ENCODE assay signal across 28 cellular contexts in genomic region chr19:53010494-53010893, GRCh38. TPM values are rescaled to one million over a fixed set of nuclear protein-coding genes. Genes with fewer than 3 reads are reported as not detected.
"Had no signal": no experiment of that assay in that cellular context is flagged by ENCODE, and none has a peak within 500 bp of the region (broad histone marks: within the 10 kb centered on the region; RNA-seq: fewer than 3 reads in every experiment).

No MANE protein-coding gene starts in this region.

- H3K4me1 ChIP-seq: ascending aorta, body of pancreas had no signal

- H3K9me3 ChIP-seq: ascending aorta had no signal

- H3K4me3 ChIP-seq: ascending aorta, body of pancreas had no signal

- H3K27ac ChIP-seq: ascending aorta, body of pancreas, VCaP had no signal

- DNase-seq: activated CD4-positive, alpha-beta T cell treated with anti-CD3 and anti-CD28 coated beads for 4 hours; activated CD8-positive, alpha-beta memory T cell treated with anti-CD3 and anti-CD28 coated beads, Interleukin-2, amount 50 U/mL, for 48 hours; activated CD8-positive, alpha-beta T cell treated with anti-CD3 and anti-CD28 coated beads, Interleukin-2, amount 10 ng/mL, durations not matched to agents 7 days and 5 days; activated naive CD4-positive, alpha-beta T cell treated with Interleukin-2 at 50 U/mL for 16 hours; activated naive CD8-positive, alpha-beta T cell treated with anti-CD3 and anti-CD28 coated beads, Interleukin-2, amount 50 U/mL, for 24 hours; activated T-cell treated with anti-CD3 and anti-CD28 coated beads, Interleukin-2, amount 50 U/mL, for 1 hour; amniotic stem cell; body of pancreas; central memory CD4-positive, alpha-beta T cell; Kasumi-1; NCI-H1048; NCI-H146; NCI-H1930; NCI-H345; NCI-H510A; NCI-H526 treated with DMSO at 0.1 percent for 48 hours; NCI-H82; SIG-M5; T-cell; T-helper 2 cell; T1000 had no signal

- FAIRE-seq: bronchial epithelial cell, TTC549 had no signal

- H3K27me3 ChIP-seq: ascending aorta, body of pancreas had no signal

- H3K36me3 ChIP-seq: ascending aorta had no signal

RNA-seq across cellular contexts. Expression of gene ERVV-1, which starts 3.2 kb away (rescaled TPM):
- total RNA-seq: activated CD8-positive, alpha-beta T cell treated with anti-CD3 and anti-CD28 coated beads, Interleukin-2, amount 10 ng/mL, durations not matched to agents 7 days and 5 days; activated naive CD4-positive, alpha-beta T cell treated with anti-CD3 and anti-CD28 coated beads, Interleukin-2, amount 50 U/mL, for 72 hours; ascending aorta; body of pancreas; bronchial epithelial cell; OCI-LY7; RPMI7951; T-cell had no signal

RNA-seq across cellular contexts. Expression of gene ERVV-2, which starts 34.0 kb away (rescaled TPM):
- total RNA-seq: activated CD8-positive, alpha-beta T cell treated with anti-CD3 and anti-CD28 coated beads, Interleukin-2, amount 10 ng/mL, durations not matched to agents 7 days and 5 days; activated naive CD4-positive, alpha-beta T cell treated with anti-CD3 and anti-CD28 coated beads, Interleukin-2, amount 50 U/mL, for 72 hours; ascending aorta; body of pancreas; bronchial epithelial cell; OCI-LY7; RPMI7951; T-cell had no signal
